6 cellular contexts compared by ENCODE assay signal in the genomic region with DNA sequence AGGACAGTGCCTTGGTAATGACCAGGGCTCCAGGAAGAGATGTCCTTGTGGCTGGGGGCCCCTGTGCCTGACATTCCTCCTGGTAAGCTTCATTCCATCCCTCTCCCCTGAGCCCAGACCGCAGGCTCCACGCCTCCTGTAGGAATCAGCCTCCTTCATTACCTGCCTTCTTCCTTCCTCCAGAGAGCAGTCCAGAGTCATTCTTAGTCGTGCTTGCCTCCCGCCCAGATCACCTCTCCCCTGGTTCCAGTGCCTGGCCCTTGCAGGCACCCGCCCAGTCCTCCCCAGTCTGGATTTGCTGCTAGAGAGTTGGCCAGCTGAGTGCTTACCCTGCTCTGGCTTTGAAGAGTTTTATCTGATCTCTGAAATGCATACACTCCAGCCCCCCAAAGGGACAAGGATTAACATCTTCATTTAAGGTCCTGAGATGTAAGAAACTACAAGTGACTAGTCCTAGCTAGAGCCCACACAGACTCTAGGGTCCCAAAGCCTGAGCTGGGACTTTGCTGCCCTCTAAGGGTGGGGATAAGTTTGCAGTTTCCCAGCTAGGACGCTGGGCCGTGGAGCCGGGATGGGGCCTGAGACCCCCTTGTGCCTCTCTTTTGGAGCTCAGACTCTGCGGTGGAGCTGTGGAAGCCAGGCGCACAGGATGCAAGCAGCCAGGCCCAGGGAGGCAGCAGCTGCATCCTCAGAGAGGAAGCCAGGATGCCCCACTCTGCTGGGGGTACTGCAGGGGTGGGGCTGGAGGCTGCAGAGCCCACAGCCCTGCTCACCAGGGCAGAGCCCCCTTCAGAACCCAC. TPM values are rescaled to one million over a fixed set of nuclear protein-coding genes. Genes with fewer than 3 reads are reported as not detected.
A peak's percentile ranks its signal among the peaks of the same experiment; 100 is the strongest.
DNase-seq lines count a peak whose midpoint lies in the region; ATAC-seq and TF ChIP-seq lines count a peak whose summit lies in the region.

No MANE protein-coding gene starts in this region.

- no peak overlapping the region for H3K4me2 ChIP-seq in OCI-LY7 (ENCODE audit: low read length)

- H3K36me3 ChIP-seq in OCI-LY7 (ENCODE audit: insufficient read depth, low read length) = no peaks in the 10 kb centered on the region
- no peaks in the 10 kb centered on the region for H3K36me3 ChIP-seq in colonic mucosa
- H3K36me3 ChIP-seq in psoas muscle (ENCODE audit: insufficient read depth in 1 of 2, low read depth in 1 of 2) = peaks cover 0 to 8% of the 10 kb centered on the region in 2 donors

- H3K9me2 ChIP-seq in OCI-LY7 (ENCODE audit: insufficient read depth, low read length) = no peaks in the 10 kb centered on the region

- H3K4me1 ChIP-seq in OCI-LY7 (ENCODE audit: insufficient read depth, low read length, poor library complexity, severe bottlenecking) (peaks cover 4% of the 10 kb centered on the region), colonic mucosa (peaks cover 10% of the 10 kb centered on the region), psoas muscle (peaks cover 8% of the 10 kb centered on the region)

- TF ChIP-seq CTCF in GM13976 (IDR thresholded peaks at IDR 0.05; ENCODE audit: borderline replicate concordance, control extremely low read depth, extremely low read depth, insufficient read depth, missing control alignments) (peak; percentile 37), OCI-LY7 (conservative IDR thresholded peaks at IDR 0.05; ENCODE audit: low read length) (peak; percentile 91), colonic mucosa (IDR thresholded peaks at IDR 0.05) (peak; percentile 64), psoas muscle (IDR thresholded peaks at IDR 0.05) (peak; percentile 68)

- peak; percentile 77 for DNase-seq in GM13976 (ENCODE audit: low spot score)
- DNase-seq in OCI-LY7 (ENCODE audit: low spot score) = peak; percentile 72
- DNase-seq in colonic mucosa = peak; percentile 69
- DNase-seq in psoas muscle = peak in 1 of 2 donors; percentile 54
- no peak for DNase-seq in middle frontal gyrus (ENCODE audit: extremely low spot score, low spot score)
- no peak for DNase-seq in NCI-H1930 (lab: John Stamatoyannopoulos, UW)

- POLR2A ChIA-PET in OCI-LY7 (lab: Charles Lee) = interaction anchor here (0.6 to 2.2 kb wide), 8 partner anchors 9 to 158 kb away, joined by 3 to 13 read pairs (median 4); a partner anchor contains a TSS

- H3K27me3 ChIP-seq in colonic mucosa = no peaks in the 10 kb centered on the region
- no peaks in the 10 kb centered on the region for H3K27me3 ChIP-seq in psoas muscle (ENCODE audit: insufficient read depth in 3 of 3, low read length in 2 of 3)

- H3K4me3 ChIP-seq in OCI-LY7 (ENCODE audit: low read depth, low read length, poor library complexity, severe bottlenecking) = no peak overlapping the region
- H3K4me3 ChIP-seq in colonic mucosa = no peak overlapping the region
- H3K4me3 ChIP-seq in psoas muscle = peak overlapping the region; percentile 55

- 44 to 57% (median 46%) methylated on average over 10 of the region's 10 CpGs for WGBS in psoas muscle, 3 donors

- no peaks in the 10 kb centered on the region for H3K79me2 ChIP-seq in OCI-LY7 (ENCODE audit: insufficient read depth, low read depth, low read length)

- CTCF ChIA-PET in OCI-LY7 (lab: Charles Lee; ENCODE audit: unreplicated experiment) = interaction anchor here (0.5 to 1.7 kb wide), 7 partner anchors 10 to 195 kb away, joined by 3 to 28 read pairs (median 3); a partner anchor contains a TSS

- in situ Hi-C loops in GM13976 (cut with MboI; ENCODE audit: low sequenced_read_pairs, unreplicated experiment) = no loop called here

- BruUV-seq in OCI-LY7 (replicated peaks; lab: Mats Ljungman, UMichigan) = no TSS peak

- ATAC-seq in psoas muscle = peak; percentile 50 to 62 (median 62)

- no peak overlapping the region for H3K27ac ChIP-seq in OCI-LY7 (ENCODE audit: low read depth, low read length, poor library complexity, severe bottlenecking)
- H3K27ac ChIP-seq in colonic mucosa = peak overlapping the region; percentile 48
- peak overlapping the region; percentile 9 for H3K27ac ChIP-seq in psoas muscle

- intact Hi-C loops in OCI-LY7 (cut with micrococcal nuclease; ENCODE audit: unreplicated experiment) (loop anchor here (1.0 kb wide), 1 partner anchor 82 kb away; no protein-coding TSS in a partner anchor), colonic mucosa (cut with DNase I) (no loop called here), psoas muscle (cut with DNase I) (loop anchor here (1.0 to 5.0 kb wide), 3 partner anchors 82 to 98 kb away; a partner anchor contains a TSS)

- H3K9ac ChIP-seq in colonic mucosa (ENCODE audit: low read depth in 2 of 2, low read length in 2 of 2) = peak overlapping the region in 1 of 2 donors; percentile 46

- H2AFZ ChIP-seq in OCI-LY7 (ENCODE audit: low read length) = no peak overlapping the region

- H4K20me1 ChIP-seq in OCI-LY7 (ENCODE audit: insufficient read depth, low read length) = no peaks in the 10 kb centered on the region

- no peaks in the 10 kb centered on the region for H3K9me3 ChIP-seq in OCI-LY7 (ENCODE audit: low read length)
- H3K9me3 ChIP-seq in colonic mucosa = no peaks in the 10 kb centered on the region
- no peaks in the 10 kb centered on the region for H3K9me3 ChIP-seq in psoas muscle

RNA-seq across cellular contexts. Expression of a gene that starts 1.6 kb away (rescaled TPM):
- 6.2 and 7.7 TPM in 2 replicates for total RNA-seq in OCI-LY7 (2014; rRNA removed; shearing (Covaris generic))
- 14.4 and 14.7 TPM in 2 replicates for total RNA-seq in OCI-LY7 (2022)
- total RNA-seq in colonic mucosa = 10 to 100 TPM; 28.3 to 43.1 TPM
- 10 to 100 TPM in 1 of 4 donors, 1 to 10 TPM in 3; 3.9 to 12.6 (median 5.2) TPM for total RNA-seq in psoas muscle
- 1 to 10 TPM; 6.2 to 9.3 (median 7.6) TPM for polyA plus RNA-seq in psoas muscle

RNA-seq across cellular contexts. Expression of a gene that starts 10.6 kb away (rescaled TPM):
- total RNA-seq in OCI-LY7 (2014; rRNA removed; shearing (Covaris generic)) = 32.1 and 36.6 TPM in 2 replicates
- total RNA-seq in OCI-LY7 (2022) = 47.8 and 48.8 TPM in 2 replicates
- 10 to 100 TPM; 35.5 to 45.9 TPM for total RNA-seq in colonic mucosa
- 10 to 100 TPM; 17.5 to 33.6 (median 25.6) TPM for total RNA-seq in psoas muscle
- polyA plus RNA-seq in psoas muscle = 10 to 100 TPM; 11.5 to 32.0 (median 17.8) TPM

RNA-seq across cellular contexts. Expression of a gene that starts 10.8 kb away (rescaled TPM):
- total RNA-seq in OCI-LY7 (2014; rRNA removed; shearing (Covaris generic)) = 24.5 TPM in 2 replicates
- total RNA-seq in OCI-LY7 (2022) (24.2 and 26.5 TPM in 2 replicates), colonic mucosa (10 to 100 TPM; 35.3 to 39.7 TPM), psoas muscle (10 to 100 TPM in 3 of 4 donors, 1 to 10 TPM in 1; 7.1 to 17.8 (median 15.3) TPM)
- 10 to 100 TPM; 13.1 to 19.0 (median 18.5) TPM for polyA plus RNA-seq in psoas muscle

RNA-seq across cellular contexts. Expression of a gene that starts 44.6 kb away (rescaled TPM):
- total RNA-seq in OCI-LY7 (2014; rRNA removed; shearing (Covaris generic)) = 15.6 and 19.9 TPM in 2 replicates
- total RNA-seq in OCI-LY7 (2022) = 36.0 and 39.4 TPM in 2 replicates
- 10 to 100 TPM; 28.0 to 46.5 TPM for total RNA-seq in colonic mucosa
- 1 to 10 TPM; 5.1 to 9.3 (median 6.9) TPM for total RNA-seq in psoas muscle
- 10 to 100 TPM in 1 of 3 donors, 1 to 10 TPM in 2; 3.8 to 11.5 (median 4.3) TPM for polyA plus RNA-seq in psoas muscle

Comparison
In these comparisons a context has a peak if more than half of its experiments do, and no peak if none do; other contexts are left out.
1. DNase-seq: peak in GM13976 (single experiment), OCI-LY7 (single experiment) and colonic mucosa (single experiment); none in middle frontal gyrus (single experiment) and NCI-H1930 (0 of 2).
2. CTCF ChIP-seq: peak in every context shown above with its lines; median percentile 91 in OCI-LY7; 68 in psoas muscle; 64 in colonic mucosa; 37 in GM13976.